9 cellular contexts compared by ENCODE assay signal in genomic region chr6:137025786-137026730, GRCh38. TPM values are rescaled to one million over a fixed set of nuclear protein-coding genes. Genes with fewer than 3 reads are reported as not detected.
DNase-seq lines count a peak whose midpoint lies in the region; ATAC-seq, FAIRE-seq and TF ChIP-seq lines count a peak whose summit lies in the region.
"Had no signal": no experiment of that assay in that cellular context is flagged by ENCODE, and none has a peak within 500 bp of the region (broad histone marks: within the 10 kb centered on the region; RNA-seq: fewer than 3 reads in every experiment).

No MANE protein-coding gene starts in this region.

- DNase-seq in M059J (ENCODE audit: low read depth), result peak; percentile 50
- peak; percentile 49 for DNase-seq in colonic mucosa
- peak; percentile 27 for DNase-seq in small intestine
- DNase-seq in uterus, result no peak
- no peak for DNase-seq in SHP77 treated with DMSO at 0.1 percent for 48 hours (lab: John Stamatoyannopoulos, UW)
- DNase-seq: NCI-H1048, right lobe of liver had no signal

- H3K4me1 ChIP-seq in colonic mucosa (no peaks in the 10 kb centered on the region), small intestine (ENCODE audit: control insufficient read depth in 2 of 2, insufficient read depth in 1 of 2, low read depth in 1 of 2, low read length in 1 of 2) (no peaks in the 10 kb centered on the region), uterus (no peaks in the 10 kb centered on the region)
- H3K4me1 ChIP-seq: right lobe of liver had no signal

- WGBS in small intestine, 3 donors, result 57 to 73% (median 66%) methylated on average over 8 of the region's 8 CpGs

- H3K27me3 ChIP-seq in colonic mucosa (no peaks in the 10 kb centered on the region), small intestine (ENCODE audit: control insufficient read depth in 2 of 2, insufficient read depth in 2 of 2, low read length in 2 of 2) (no peaks in the 10 kb centered on the region), uterus (no peaks in the 10 kb centered on the region)

- H3K9me3 ChIP-seq in colonic mucosa (no peaks in the 10 kb centered on the region), small intestine (ENCODE audit: control insufficient read depth, low read depth) (no peaks in the 10 kb centered on the region), uterus (no peaks in the 10 kb centered on the region)
- H3K9me3 ChIP-seq: right lobe of liver had no signal

- TF ChIP-seq CTCF in colonic mucosa (IDR thresholded peaks at IDR 0.05) (no peak), uterus (IDR thresholded peaks at IDR 0.05) (no peak)

- TF ChIP-seq POLR2A in uterus (IDR thresholded peaks at IDR 0.05), result no peak

- FAIRE-seq in small intestine (lab: Jason Lieb, UNC), result no peak

- intact Hi-C loops in colonic mucosa (cut with DNase I), result no loop called here
- intact Hi-C loops in uterus (cut with DNase I; ENCODE audit: low total_unique reads), result no loop called here

- H3K9ac ChIP-seq in colonic mucosa (ENCODE audit: low read depth in 2 of 2, low read length in 2 of 2), result peak overlapping the region in 1 of 2 donors; percentile 3

- ATAC-seq in GM19463 (IDR thresholded peaks at IDR 0.05; ENCODE audit: unreplicated experiment), result peak; percentile 51
- ATAC-seq in HG03159 (IDR thresholded peaks at IDR 0.05; ENCODE audit: unreplicated experiment), result no peak

- no peaks in the 10 kb centered on the region for H3K36me3 ChIP-seq in colonic mucosa
- no peaks in the 10 kb centered on the region for H3K36me3 ChIP-seq in small intestine (ENCODE audit: control insufficient read depth in 2 of 2, insufficient read depth in 2 of 2, low read length in 2 of 2)
- no peaks in the 10 kb centered on the region for H3K36me3 ChIP-seq in uterus
- H3K36me3 ChIP-seq: right lobe of liver had no signal

- H3K27ac ChIP-seq in colonic mucosa (peak overlapping the region; percentile 74), small intestine (ENCODE audit: low read depth in 1 of 2, low read length in 1 of 2) (peak overlapping the region in 1 of 2 donors; percentile 4), uterus (no peak overlapping the region)
- H3K27ac ChIP-seq: right lobe of liver had no signal

- H3K4me3 ChIP-seq in colonic mucosa, result no peak overlapping the region
- H3K4me3 ChIP-seq in small intestine (ENCODE audit: low read depth in 1 of 2, low read length in 2 of 2), result no peak overlapping the region
- no peak overlapping the region for H3K4me3 ChIP-seq in uterus
- H3K4me3 ChIP-seq: right lobe of liver had no signal

RNA-seq across cellular contexts. Expression of gene IL20RA, which starts 18.7 kb away (rescaled TPM):
- total RNA-seq in M059J (2014; rRNA removed; shearing (Covaris generic)), result not detected in 2 replicates
- total RNA-seq in colonic mucosa (10 to 100 TPM; 12.2 to 12.8 TPM), uterus (1 to 10 TPM in 3 of 4 donors, under 1 TPM in 1; 0.88 to 6.4 (median 4.3) TPM)
- 1 to 10 TPM in 2 of 3 donors, under 1 TPM in 1; 0.81 to 3.0 (median 1.8) TPM for polyA plus RNA-seq in small intestine

Comparison
In these comparisons a context has a peak if more than half of its experiments do, and no peak if none do; other contexts are left out.
1. DNase-seq: peak in M059J (single experiment), colonic mucosa (single experiment) and small intestine (single experiment); none in uterus (0 of 2) and SHP77 treated with DMSO at 0.1 percent for 48 hours (single experiment).